Comparison of ENCODE assay signal across 8 cellular contexts in genomic region chr5:150783422-150783928, GRCh38. TPM values are rescaled to one million over a fixed set of nuclear protein-coding genes. Genes with fewer than 3 reads are reported as not detected.
DNase-seq lines count a peak whose midpoint lies in the region; ATAC-seq and TF ChIP-seq lines count a peak whose summit lies in the region.

No MANE protein-coding gene starts in this region.

- peaks cover 0 to 16% (median 0%) of the 10 kb centered on the region in 45 donors for H3K27me3 ChIP-seq in dorsolateral prefrontal cortex
- no peaks in the 10 kb centered on the region for H3K27me3 ChIP-seq in muscle layer of duodenum (ENCODE audit: low read depth, low read length)
- H3K27me3 ChIP-seq in suprapubic skin = no peaks in the 10 kb centered on the region
- no peaks in the 10 kb centered on the region for H3K27me3 ChIP-seq in Karpas-422 (ENCODE audit: low read length)

- peak; percentile 34 for ATAC-seq in HG02610 (IDR thresholded peaks at IDR 0.05; ENCODE audit: unreplicated experiment)

- 10% methylated on average over 7 of the region's 7 CpGs for WGBS in suprapubic skin

- H3K79me2 ChIP-seq in Karpas-422 (ENCODE audit: low read length) = no peaks in the 10 kb centered on the region

- peak; percentile 44 for DNase-seq in GM12865 (ENCODE audit: low read depth)
- peak; percentile 60 for DNase-seq in NCI-H2029 treated with DMSO at 0.1 percent for 48 hours (lab: John Stamatoyannopoulos, UW)
- DNase-seq in activated CD4-positive, alpha-beta T cell treated with anti-CD3 and anti-CD28 coated beads for 48 hours = peak; percentile 73
- no peak for DNase-seq in dorsolateral prefrontal cortex
- DNase-seq in suprapubic skin (ENCODE audit: low spot score in 2 of 2) = peak in 1 of 2 donors; percentile 77
- DNase-seq in Karpas-422 = no peak

- no peak for TF ChIP-seq POLR2A in suprapubic skin (IDR thresholded peaks at IDR 0.05)

- H3K9ac ChIP-seq in Karpas-422 (ENCODE audit: low read length) = no peak overlapping the region

- peak overlapping the region in 43 of 59 donors; percentile 3 to 92 (median 70) for H3K27ac ChIP-seq in dorsolateral prefrontal cortex
- H3K27ac ChIP-seq in muscle layer of duodenum (ENCODE audit: low read length) = peak overlapping the region; percentile 94
- H3K27ac ChIP-seq in suprapubic skin = peak overlapping the region; percentile 56
- no peak overlapping the region for H3K27ac ChIP-seq in Karpas-422 (ENCODE audit: low read length)

- no peaks in the 10 kb centered on the region for H4K20me1 ChIP-seq in Karpas-422 (ENCODE audit: insufficient read depth, low read depth, low read length)

- H3K9me3 ChIP-seq in muscle layer of duodenum (ENCODE audit: control insufficient read depth in 1 of 2, low read length in 2 of 2) (no peaks in the 10 kb centered on the region), suprapubic skin (no peaks in the 10 kb centered on the region), Karpas-422 (ENCODE audit: low read length) (no peaks in the 10 kb centered on the region)

- TF ChIP-seq CTCF in GM12865 (IDR thresholded peaks at IDR 0.05; ENCODE audit: insufficient read depth, low read depth, low read length, missing control alignments) = no peak
- no peak for TF ChIP-seq CTCF in dorsolateral prefrontal cortex (IDR thresholded peaks at IDR 0.05 in 54 of 56, conservative IDR thresholded peaks at IDR 0.05 in 2 of 56; ENCODE audit: low read depth in 1 of 56, partially characterized antibody in 56 of 56)
- TF ChIP-seq CTCF in suprapubic skin (IDR thresholded peaks at IDR 0.05) = no peak

- no peak overlapping the region for H3K4me3 ChIP-seq in GM12865 (ENCODE audit: low read depth, low read length)
- H3K4me3 ChIP-seq in dorsolateral prefrontal cortex = peak overlapping the region in 16 of 59 donors; percentile 0 to 30 (median 12)
- peak overlapping the region; percentile 15 to 30 for H3K4me3 ChIP-seq in muscle layer of duodenum (ENCODE audit: low read depth in 1 of 2, low read length in 2 of 2)
- H3K4me3 ChIP-seq in suprapubic skin = peak overlapping the region; percentile 6
- H3K4me3 ChIP-seq in Karpas-422 (ENCODE audit: low read length) = no peak overlapping the region

- H3K9me2 ChIP-seq in Karpas-422 (replicated peaks; ENCODE audit: insufficient read depth, low read length) = no peaks in the 10 kb centered on the region

- no peak overlapping the region for H2AFZ ChIP-seq in Karpas-422 (ENCODE audit: low read length)

- peaks cover 0 to 12% of the 10 kb centered on the region in 2 donors for H3K36me3 ChIP-seq in muscle layer of duodenum (ENCODE audit: control insufficient read depth in 1 of 2, insufficient read depth in 2 of 2, low read length in 2 of 2)
- H3K36me3 ChIP-seq in suprapubic skin = no peaks in the 10 kb centered on the region
- H3K36me3 ChIP-seq in Karpas-422 (ENCODE audit: insufficient read depth, low read length) = no peaks in the 10 kb centered on the region

- H3K4me2 ChIP-seq in Karpas-422 (ENCODE audit: low read depth, low read length, poor library complexity, severe bottlenecking) = no peak overlapping the region

- H3K4me1 ChIP-seq in muscle layer of duodenum (ENCODE audit: control insufficient read depth in 1 of 2, insufficient read depth in 2 of 2, low read length in 2 of 2) = peaks cover 28 to 43% of the 10 kb centered on the region in 2 donors
- H3K4me1 ChIP-seq in suprapubic skin = peaks cover 51% of the 10 kb centered on the region
- peaks cover 8% of the 10 kb centered on the region for H3K4me1 ChIP-seq in Karpas-422 (ENCODE audit: low read length)

- no peak for TF ChIP-seq EP300 in suprapubic skin (IDR thresholded peaks at IDR 0.05)

- intact Hi-C loops in dorsolateral prefrontal cortex (cut with DNase I) = no loop called here

RNA-seq across cellular contexts. Expression of gene SMIM3, which starts 4.9 kb away (rescaled TPM):
- 10 to 100 TPM in 38 of 120 experiments, 1 to 10 TPM in 82; 4.2 to 37.5 (median 8.9) TPM for total RNA-seq in dorsolateral prefrontal cortex
- total RNA-seq in suprapubic skin = 10 to 100 TPM in 3 of 4 donors, 1 to 10 TPM in 1; 7.1 to 18.7 (median 14.1) TPM
- total RNA-seq in Karpas-422 (2014; rRNA removed; shearing (Covaris generic); ENCODE audit: low replicate concordance) = not detected in 2 replicates

RNA-seq across cellular contexts. Expression of gene DCTN4, which starts 24.7 kb away (rescaled TPM):
- 100 to 1,000 TPM in 28 of 120 experiments, 10 to 100 TPM in 92; 75.7 to 114 (median 94.9) TPM for total RNA-seq in dorsolateral prefrontal cortex
- 10 to 100 TPM; 64.8 to 91.6 (median 76.3) TPM for total RNA-seq in suprapubic skin
- total RNA-seq in Karpas-422 (2014; rRNA removed; shearing (Covaris generic); ENCODE audit: low replicate concordance) = 20.5 and 37.5 TPM in 2 replicates

Comparison
In these comparisons a context has a peak if more than half of its experiments do, and no peak if none do; other contexts are left out.
1. DNase-seq: peak in GM12865 (single experiment), NCI-H2029 treated with DMSO at 0.1 percent for 48 hours (single experiment) and activated CD4-positive, alpha-beta T cell treated with anti-CD3 and anti-CD28 coated beads for 48 hours (single experiment); none in dorsolateral prefrontal cortex (0 of 10) and Karpas-422 (single experiment).
2. H3K4me3 ChIP-seq: peak in muscle layer of duodenum (2 of 2) and suprapubic skin (single experiment); none in GM12865 (single experiment) and Karpas-422 (single experiment).